ENCODE assay signal across 25 cellular contexts in genomic region chr22:19898831-19899567, GRCh38. TPM values are rescaled to one million over a fixed set of nuclear protein-coding genes. Genes with fewer than 3 reads are reported as not detected.
A peak's percentile ranks its signal among the peaks of the same experiment; 100 is the strongest.
DNase-seq lines count a peak whose midpoint lies in the region; ATAC-seq and TF ChIP-seq lines count a peak whose summit lies in the region.
"Had no signal": no experiment of that assay in that cellular context is flagged by ENCODE, and none has a peak within 500 bp of the region (broad histone marks: within the 10 kb centered on the region; RNA-seq: fewer than 3 reads in every experiment).

No MANE protein-coding gene starts in this region.

- peaks cover 12% of the 10 kb centered on the region for H3K36me3 ChIP-seq in DND-41 (ENCODE audit: insufficient read depth, low read length)
- peaks cover 6% of the 10 kb centered on the region for H3K36me3 ChIP-seq in RWPE2 (ENCODE audit: low read depth)
- no peaks in the 10 kb centered on the region for H3K36me3 ChIP-seq in neural progenitor cell
- no peaks in the 10 kb centered on the region for H3K36me3 ChIP-seq in MM.1S (replicated peaks; ENCODE audit: insufficient read depth, low read length)
- H3K36me3 ChIP-seq: HAP-1 had no signal

- H3K4me1 ChIP-seq in DND-41 (ENCODE audit: insufficient read depth, low read length): peaks cover 30% of the 10 kb centered on the region
- no peaks in the 10 kb centered on the region for H3K4me1 ChIP-seq in RWPE2 (ENCODE audit: insufficient read depth, poor library complexity, severe bottlenecking)
- peaks cover 19% of the 10 kb centered on the region for H3K4me1 ChIP-seq in neural progenitor cell
- no peaks in the 10 kb centered on the region for H3K4me1 ChIP-seq in MM.1S (ENCODE audit: low read length)
- H3K4me1 ChIP-seq: HAP-1 had no signal

- TF ChIP-seq CTCF in DND-41 (IDR thresholded peaks at IDR 0.05; ENCODE audit: borderline replicate concordance, extremely low read depth, low read length, poor library complexity, severe bottlenecking): no peak
- no peak for TF ChIP-seq CTCF in RWPE2 (IDR thresholded peaks at IDR 0.05; ENCODE audit: poor library complexity, severe bottlenecking)
- TF ChIP-seq CTCF in neural progenitor cell (IDR thresholded peaks at IDR 0.05): no peak
- no peak for TF ChIP-seq CTCF in MM.1S (IDR thresholded peaks at IDR 0.05; ENCODE audit: low read length)

- H3K9ac ChIP-seq in DND-41 (ENCODE audit: low read depth, low read length) (0 out of 2 replicates have a peak overlapping the region, but pooled peaks have one; percentile 6), neural progenitor cell (no peak overlapping the region), MM.1S (ENCODE audit: low read length) (no peak overlapping the region)
- H3K9ac ChIP-seq: GM23248 had no signal

- no peaks in the 10 kb centered on the region for H3K27me3 Mint-ChIP-seq in activated CD4-positive, alpha-beta T cell treated with anti-CD3 and anti-CD28 coated beads, Interleukin-2, amount 10 ng/mL, durations not matched to agents 7 days and 5 days
- peaks cover 12% of the 10 kb centered on the region for H3K27me3 Mint-ChIP-seq in neural progenitor cell (ENCODE audit: insufficient read depth, low read depth)
- H3K27me3 Mint-ChIP-seq: B cell, IgD-negative memory B cell had no signal

- H3K4me1 Mint-ChIP-seq in activated CD4-positive, alpha-beta T cell treated with anti-CD3 and anti-CD28 coated beads, Interleukin-2, amount 10 ng/mL, durations not matched to agents 7 days and 5 days: peaks cover 24% of the 10 kb centered on the region
- H3K4me1 Mint-ChIP-seq in neural progenitor cell: peaks cover 46% of the 10 kb centered on the region
- H3K4me1 Mint-ChIP-seq: B cell, CD14-positive monocyte, IgD-negative memory B cell had no signal

- H3K9me3 Mint-ChIP-seq in activated CD4-positive, alpha-beta T cell treated with anti-CD3 and anti-CD28 coated beads, Interleukin-2, amount 10 ng/mL, durations not matched to agents 7 days and 5 days: no peaks in the 10 kb centered on the region
- no peaks in the 10 kb centered on the region for H3K9me3 Mint-ChIP-seq in neural progenitor cell
- H3K9me3 Mint-ChIP-seq: CD14-positive monocyte, HFFc6, IgD-negative memory B cell had no signal

- peaks cover 8% of the 10 kb centered on the region for H3F3A ChIP-seq in neural progenitor cell (ENCODE audit: low read depth)
- no peaks in the 10 kb centered on the region for H3F3A ChIP-seq in MM.1S (ENCODE audit: insufficient read depth, low read length)

- H3K4me3 Mint-ChIP-seq in activated CD4-positive, alpha-beta T cell treated with anti-CD3 and anti-CD28 coated beads, Interleukin-2, amount 10 ng/mL, durations not matched to agents 7 days and 5 days: no peak overlapping the region
- H3K4me3 Mint-ChIP-seq in neural progenitor cell: no peak overlapping the region
- H3K4me3 Mint-ChIP-seq: B cell, CD14-positive monocyte, HFFc6, IgD-negative memory B cell had no signal

- H2AFZ ChIP-seq in DND-41 (ENCODE audit: low read depth, low read length): no peak overlapping the region
- no peak overlapping the region for H2AFZ ChIP-seq in neural progenitor cell (replicated peaks)
- no peak overlapping the region for H2AFZ ChIP-seq in MM.1S (ENCODE audit: low read length)
- H2AFZ ChIP-seq: GM23248 had no signal

- H3K9me3 ChIP-seq in DND-41 (ENCODE audit: insufficient read depth, low read length, severe bottlenecking) (no peaks in the 10 kb centered on the region), RWPE2 (ENCODE audit: severe bottlenecking) (no peaks in the 10 kb centered on the region), neural progenitor cell (ENCODE audit: low read depth) (no peaks in the 10 kb centered on the region), MM.1S (replicated peaks; ENCODE audit: insufficient read depth, low read length) (no peaks in the 10 kb centered on the region)
- H3K9me3 ChIP-seq: HAP-1, SJSA1 had no signal

- no peak overlapping the region for H3K4me3 ChIP-seq in DND-41 (ENCODE audit: low read depth in 1 of 2, low read length in 2 of 2)
- H3K4me3 ChIP-seq in RWPE2 (ENCODE audit: severe bottlenecking): no peak overlapping the region
- no peak overlapping the region for H3K4me3 ChIP-seq in neural progenitor cell
- no peak overlapping the region for H3K4me3 ChIP-seq in MM.1S (ENCODE audit: low read length)
- H3K4me3 ChIP-seq: GM23248, HAP-1, SJSA1 had no signal

- H3K36me3 Mint-ChIP-seq in activated CD4-positive, alpha-beta T cell treated with anti-CD3 and anti-CD28 coated beads, Interleukin-2, amount 10 ng/mL, durations not matched to agents 7 days and 5 days (ENCODE audit: low read depth): peaks cover 2% of the 10 kb centered on the region
- no peaks in the 10 kb centered on the region for H3K36me3 Mint-ChIP-seq in neural progenitor cell

- H3K27me3 ChIP-seq in DND-41 (ENCODE audit: insufficient read depth, low read length, poor library complexity) (no peaks in the 10 kb centered on the region), RWPE2 (ENCODE audit: insufficient read depth, poor library complexity, severe bottlenecking) (no peaks in the 10 kb centered on the region), neural progenitor cell (peaks cover 6% of the 10 kb centered on the region), MM.1S (replicated peaks; ENCODE audit: insufficient read depth, low read length) (no peaks in the 10 kb centered on the region)
- H3K27me3 ChIP-seq: SJSA1 had no signal

- DNase-seq in activated CD4-positive, alpha-beta T cell treated with anti-CD3 and anti-CD28 coated beads, Interleukin-2, amount 10 ng/mL, durations not matched to agents 7 days and 5 days: no peak
- DNase-seq in activated CD4-positive, alpha-beta T cell treated with anti-CD3 and anti-CD28 coated beads for 4 hours: no peak
- DNase-seq in DND-41: no peak
- peak; percentile 65 for DNase-seq in RWPE2 (ENCODE audit: low spot score)
- DNase-seq in neural progenitor cell (ENCODE audit: low spot score): no peak
- no peak for DNase-seq in MM.1S
- DNase-seq in CD1c-positive myeloid dendritic cell (ENCODE audit: extremely low spot score): no peak
- DNase-seq: GM23248, HFFc6, Karpas-422, NCI-H1092 treated with DMSO at 0.1 percent for 48 hours, NCI-H1436, NCI-H187 treated with DMSO at 0.1 percent for 48 hours, NCI-H2107, NCI-H446, NCI-H524 treated with DMSO at 0.1 percent for 48 hours, NCI-H774, Right ventricle myocardium superior had no signal

- POLR2A ChIA-PET in activated CD4-positive, alpha-beta T cell treated with anti-CD3 and anti-CD28 coated beads, Interleukin-2, amount 10 ng/mL, durations not matched to agents 7 days and 5 days (lab: Charles Lee): no interaction called here

- H3K4me2 ChIP-seq in DND-41 (ENCODE audit: insufficient read depth, low read length): no peak overlapping the region
- H3K4me2 ChIP-seq in neural progenitor cell: no peak overlapping the region
- H3K4me2 ChIP-seq in MM.1S (ENCODE audit: low read depth, low read length): no peak overlapping the region

- peak overlapping the region; percentile 46 for H3K27ac Mint-ChIP-seq in activated CD4-positive, alpha-beta T cell treated with anti-CD3 and anti-CD28 coated beads, Interleukin-2, amount 10 ng/mL, durations not matched to agents 7 days and 5 days
- H3K27ac Mint-ChIP-seq in neural progenitor cell: peak overlapping the region; percentile 78
- H3K27ac Mint-ChIP-seq: B cell, HFFc6, IgD-negative memory B cell had no signal

- no peaks in the 10 kb centered on the region for H4K20me1 ChIP-seq in DND-41 (ENCODE audit: insufficient read depth, low read length)
- H4K20me1 ChIP-seq in neural progenitor cell (ENCODE audit: low read depth): no peaks in the 10 kb centered on the region
- no peaks in the 10 kb centered on the region for H4K20me1 ChIP-seq in MM.1S (ENCODE audit: insufficient read depth, low read length)

- H3K9me2 ChIP-seq in MM.1S (replicated peaks; ENCODE audit: insufficient read depth, low read length): no peaks in the 10 kb centered on the region

- H3K27ac ChIP-seq in DND-41 (ENCODE audit: low read length) (peak overlapping the region; percentile 63), RWPE2 (ENCODE audit: poor library complexity, severe bottlenecking) (no peak overlapping the region), neural progenitor cell (no peak overlapping the region), MM.1S (ENCODE audit: low read length) (no peak overlapping the region)
- H3K27ac ChIP-seq: 22Rv1, GM23248, SJSA1 had no signal

- ATAC-seq in DND-41 (ENCODE audit: insufficient read depth, low read depth) (no peak), RWPE2 (ENCODE audit: low read depth) (no peak), GM18873 (IDR thresholded peaks at IDR 0.05; ENCODE audit: low FRiP score, unreplicated experiment) (no peak)

- H3K79me2 ChIP-seq in DND-41 (ENCODE audit: insufficient read depth, low read length) (peaks cover 4% of the 10 kb centered on the region; the same call in 1 of the 2 replicates), neural progenitor cell (ENCODE audit: low read depth) (no peaks in the 10 kb centered on the region), MM.1S (ENCODE audit: low read length) (no peaks in the 10 kb centered on the region)

- CTCF ChIA-PET in activated CD4-positive, alpha-beta T cell treated with anti-CD3 and anti-CD28 coated beads, Interleukin-2, amount 10 ng/mL, durations not matched to agents 7 days and 5 days (lab: Charles Lee): interaction anchor here (0.9 kb wide), 2 partner anchors 10 to 169 kb away, joined by 3 read pairs; no protein-coding TSS in a partner anchor

RNA-seq across cellular contexts. Expression of gene COMT, which starts 42.6 kb away (rescaled TPM):
- 10 to 100 TPM; 71.8 to 74.8 TPM for total RNA-seq in activated CD4-positive, alpha-beta T cell treated with anti-CD3 and anti-CD28 coated beads, Interleukin-2, amount 10 ng/mL, durations not matched to agents 7 days and 5 days
- 1.1 and 1.3 TPM in 2 replicates for total RNA-seq in neural progenitor cell (ENCODE audit: low replicate concordance)

RNA-seq across cellular contexts. Expression of gene TXNRD2, which starts 42.6 kb away (rescaled TPM):
- total RNA-seq in activated CD4-positive, alpha-beta T cell treated with anti-CD3 and anti-CD28 coated beads, Interleukin-2, amount 10 ng/mL, durations not matched to agents 7 days and 5 days: 10 to 100 TPM; 19.3 to 21.9 TPM
- total RNA-seq in neural progenitor cell (ENCODE audit: low replicate concordance): 0.19 and 3.1 TPM in 2 replicates

RNA-seq across cellular contexts. Expression of gene GNB1L, which starts 44.3 kb away (rescaled TPM):
- 1 to 10 TPM; 5.3 to 7.3 TPM for total RNA-seq in activated CD4-positive, alpha-beta T cell treated with anti-CD3 and anti-CD28 coated beads, Interleukin-2, amount 10 ng/mL, durations not matched to agents 7 days and 5 days
- total RNA-seq in neural progenitor cell (ENCODE audit: low replicate concordance): 3.0 and 11.6 TPM in 2 replicates

RNA-seq across cellular contexts. Expression of gene RTL10, which starts 44.3 kb away (rescaled TPM):
- total RNA-seq in activated CD4-positive, alpha-beta T cell treated with anti-CD3 and anti-CD28 coated beads, Interleukin-2, amount 10 ng/mL, durations not matched to agents 7 days and 5 days: 10 to 100 TPM; 21.4 to 21.5 TPM
- 7.3 and 16.3 TPM in 2 replicates for total RNA-seq in neural progenitor cell (ENCODE audit: low replicate concordance)

Comparison
In these comparisons a context has a peak if more than half of its experiments do, and no peak if none do; other contexts are left out.
1. RNA of gene COMT, which starts 42.6 kb away (total RNA-seq): 71.8 to 74.8 TPM in activated CD4-positive, alpha-beta T cell treated with anti-CD3 and anti-CD28 coated beads, Interleukin-2, amount 10 ng/mL, durations not matched to agents 7 days and 5 days; 1.1 to 1.3 TPM in neural progenitor cell; every median in the first group is over 10 times any median in the second.